Comparison of ENCODE assay signal across 1 cellular context in genomic region chr12:111773801-111774551, GRCh38.
TF ChIP-seq lines count a peak whose summit lies in the region.

No MANE protein-coding gene starts in this region.

TF ChIP-seq in HepG2, 621 proteins besides CTCF, POLR2A, EP300 and RAD21 (continued from another document and continues in another):
- TF ChIP-seq, protein P1, sequence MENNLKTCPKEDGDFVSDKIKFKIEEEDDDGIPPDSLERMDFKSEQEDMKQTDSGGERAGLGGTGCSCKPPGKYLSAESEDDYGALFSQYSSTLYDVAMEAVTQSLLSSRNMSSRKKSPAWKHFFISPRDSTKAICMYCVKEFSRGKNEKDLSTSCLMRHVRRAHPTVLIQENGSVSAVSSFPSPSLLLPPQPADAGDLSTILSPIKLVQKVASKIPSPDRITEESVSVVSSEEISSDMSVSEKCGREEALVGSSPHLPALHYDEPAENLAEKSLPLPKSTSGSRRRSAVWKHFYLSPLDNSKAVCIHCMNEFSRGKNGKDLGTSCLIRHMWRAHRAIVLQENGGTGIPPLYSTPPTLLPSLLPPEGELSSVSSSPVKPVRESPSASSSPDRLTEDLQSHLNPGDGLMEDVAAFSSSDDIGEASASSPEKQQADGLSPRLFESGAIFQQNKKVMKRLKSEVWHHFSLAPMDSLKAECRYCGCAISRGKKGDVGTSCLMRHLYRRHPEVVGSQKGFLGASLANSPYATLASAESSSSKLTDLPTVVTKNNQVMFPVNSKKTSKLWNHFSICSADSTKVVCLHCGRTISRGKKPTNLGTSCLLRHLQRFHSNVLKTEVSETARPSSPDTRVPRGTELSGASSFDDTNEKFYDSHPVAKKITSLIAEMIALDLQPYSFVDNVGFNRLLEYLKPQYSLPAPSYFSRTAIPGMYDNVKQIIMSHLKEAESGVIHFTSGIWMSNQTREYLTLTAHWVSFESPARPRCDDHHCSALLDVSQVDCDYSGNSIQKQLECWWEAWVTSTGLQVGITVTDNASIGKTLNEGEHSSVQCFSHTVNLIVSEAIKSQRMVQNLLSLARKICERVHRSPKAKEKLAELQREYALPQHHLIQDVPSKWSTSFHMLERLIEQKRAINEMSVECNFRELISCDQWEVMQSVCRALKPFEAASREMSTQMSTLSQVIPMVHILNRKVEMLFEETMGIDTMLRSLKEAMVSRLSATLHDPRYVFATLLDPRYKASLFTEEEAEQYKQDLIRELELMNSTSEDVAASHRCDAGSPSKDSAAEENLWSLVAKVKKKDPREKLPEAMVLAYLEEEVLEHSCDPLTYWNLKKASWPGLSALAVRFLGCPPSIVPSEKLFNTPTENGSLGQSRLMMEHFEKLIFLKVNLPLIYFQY (CRISPR knock-in tag; IDR thresholded peaks at IDR 0.05; ENCODE audit: borderline replicate concordance): no peak
- TF ChIP-seq ZNF282 (IDR thresholded peaks at IDR 0.05; ENCODE audit: partially characterized antibody): no peak
- TF ChIP-seq REL (CRISPR knock-in tag; conservative IDR thresholded peaks at IDR 0.05): no peak
- no peak for TF ChIP-seq ZNF768 (CRISPR knock-in tag; IDR thresholded peaks at IDR 0.05)
- no peak for TF ChIP-seq KAT7 (CRISPR knock-in tag; IDR thresholded peaks at IDR 0.05; ENCODE audit: borderline replicate concordance)
- TF ChIP-seq ZNF329 (CRISPR knock-in tag; IDR thresholded peaks at IDR 0.05; ENCODE audit: low read depth): no peak
- TF ChIP-seq ZNF841 (CRISPR knock-in tag; IDR thresholded peaks at IDR 0.05; ENCODE audit: borderline replicate concordance): no peak
- no peak for TF ChIP-seq ZBTB42 (CRISPR knock-in tag; IDR thresholded peaks at IDR 0.05)
- no peak for TF ChIP-seq SYNCRIP (IDR thresholded peaks at IDR 0.05; ENCODE audit: insufficient read depth, low read depth, low read length)
- TF ChIP-seq KDM5B (CRISPR knock-in tag; IDR thresholded peaks at IDR 0.05; ENCODE audit: borderline replicate concordance): no peak
- 0 out of 2 replicates have a peak, but pooled peaks have one; percentile 44 for TF ChIP-seq KMT2A (CRISPR knock-in tag; IDR thresholded peaks at IDR 0.05)
- no peak for TF ChIP-seq JDP2 (CRISPR knock-in tag; IDR thresholded peaks at IDR 0.05; ENCODE audit: borderline replicate concordance)
- TF ChIP-seq ARNTL (CRISPR knock-in tag; IDR thresholded peaks at IDR 0.05): no peak
- TF ChIP-seq RFXANK (CRISPR knock-in tag; IDR thresholded peaks at IDR 0.05): no peak
- no peak for TF ChIP-seq ZNF407 (CRISPR knock-in tag; IDR thresholded peaks at IDR 0.05; ENCODE audit: not compliant biosample characterization)
- TF ChIP-seq ZNF30 (CRISPR knock-in tag; IDR thresholded peaks at IDR 0.05): no peak
- TF ChIP-seq ZBTB46 (CRISPR knock-in tag; IDR thresholded peaks at IDR 0.05; ENCODE audit: borderline replicate concordance): 0 out of 2 replicates have a peak, but pooled peaks have one; percentile 34
- no peak for TF ChIP-seq NR2F6 (IDR thresholded peaks at IDR 0.05)
- TF ChIP-seq NR2F6 (CRISPR knock-in tag; IDR thresholded peaks at IDR 0.05): peak; percentile 6; the same call in 1 of the 2 replicates
- no peak for TF ChIP-seq PAF1 (CRISPR knock-in tag; IDR thresholded peaks at IDR 0.05)
- TF ChIP-seq, protein P2, sequence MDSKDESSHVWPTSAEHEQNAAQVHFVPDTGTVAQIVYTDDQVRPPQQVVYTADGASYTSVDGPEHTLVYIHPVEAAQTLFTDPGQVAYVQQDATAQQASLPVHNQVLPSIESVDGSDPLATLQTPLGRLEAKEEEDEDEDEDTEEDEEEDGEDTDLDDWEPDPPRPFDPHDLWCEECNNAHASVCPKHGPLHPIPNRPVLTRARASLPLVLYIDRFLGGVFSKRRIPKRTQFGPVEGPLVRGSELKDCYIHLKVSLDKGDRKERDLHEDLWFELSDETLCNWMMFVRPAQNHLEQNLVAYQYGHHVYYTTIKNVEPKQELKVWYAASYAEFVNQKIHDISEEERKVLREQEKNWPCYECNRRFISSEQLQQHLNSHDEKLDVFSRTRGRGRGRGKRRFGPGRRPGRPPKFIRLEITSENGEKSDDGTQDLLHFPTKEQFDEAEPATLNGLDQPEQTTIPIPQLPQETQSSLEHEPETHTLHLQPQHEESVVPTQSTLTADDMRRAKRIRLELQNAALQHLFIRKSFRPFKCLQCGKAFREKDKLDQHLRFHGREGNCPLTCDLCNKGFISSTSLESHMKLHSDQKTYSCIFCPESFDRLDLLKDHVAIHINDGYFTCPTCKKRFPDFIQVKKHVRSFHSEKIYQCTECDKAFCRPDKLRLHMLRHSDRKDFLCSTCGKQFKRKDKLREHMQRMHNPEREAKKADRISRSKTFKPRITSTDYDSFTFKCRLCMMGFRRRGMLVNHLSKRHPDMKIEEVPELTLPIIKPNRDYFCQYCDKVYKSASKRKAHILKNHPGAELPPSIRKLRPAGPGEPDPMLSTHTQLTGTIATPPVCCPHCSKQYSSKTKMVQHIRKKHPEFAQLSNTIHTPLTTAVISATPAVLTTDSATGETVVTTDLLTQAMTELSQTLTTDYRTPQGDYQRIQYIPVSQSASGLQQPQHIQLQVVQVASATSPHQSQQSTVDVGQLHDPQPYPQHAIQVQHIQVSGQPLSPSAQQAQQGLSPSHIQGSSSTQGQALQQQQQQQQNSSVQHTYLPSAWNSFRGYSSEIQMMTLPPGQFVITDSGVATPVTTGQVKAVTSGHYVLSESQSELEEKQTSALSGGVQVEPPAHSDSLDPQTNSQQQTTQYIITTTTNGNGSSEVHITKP (CRISPR knock-in tag; IDR thresholded peaks at IDR 0.05; ENCODE audit: low read depth): peak; percentile 92
- TF ChIP-seq, protein P3, sequence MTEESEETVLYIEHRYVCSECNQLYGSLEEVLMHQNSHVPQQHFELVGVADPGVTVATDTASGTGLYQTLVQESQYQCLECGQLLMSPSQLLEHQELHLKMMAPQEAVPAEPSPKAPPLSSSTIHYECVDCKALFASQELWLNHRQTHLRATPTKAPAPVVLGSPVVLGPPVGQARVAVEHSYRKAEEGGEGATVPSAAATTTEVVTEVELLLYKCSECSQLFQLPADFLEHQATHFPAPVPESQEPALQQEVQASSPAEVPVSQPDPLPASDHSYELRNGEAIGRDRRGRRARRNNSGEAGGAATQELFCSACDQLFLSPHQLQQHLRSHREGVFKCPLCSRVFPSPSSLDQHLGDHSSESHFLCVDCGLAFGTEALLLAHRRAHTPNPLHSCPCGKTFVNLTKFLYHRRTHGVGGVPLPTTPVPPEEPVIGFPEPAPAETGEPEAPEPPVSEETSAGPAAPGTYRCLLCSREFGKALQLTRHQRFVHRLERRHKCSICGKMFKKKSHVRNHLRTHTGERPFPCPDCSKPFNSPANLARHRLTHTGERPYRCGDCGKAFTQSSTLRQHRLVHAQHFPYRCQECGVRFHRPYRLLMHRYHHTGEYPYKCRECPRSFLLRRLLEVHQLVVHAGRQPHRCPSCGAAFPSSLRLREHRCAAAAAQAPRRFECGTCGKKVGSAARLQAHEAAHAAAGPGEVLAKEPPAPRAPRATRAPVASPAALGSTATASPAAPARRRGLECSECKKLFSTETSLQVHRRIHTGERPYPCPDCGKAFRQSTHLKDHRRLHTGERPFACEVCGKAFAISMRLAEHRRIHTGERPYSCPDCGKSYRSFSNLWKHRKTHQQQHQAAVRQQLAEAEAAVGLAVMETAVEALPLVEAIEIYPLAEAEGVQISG (CRISPR knock-in tag; IDR thresholded peaks at IDR 0.05): peak; percentile 31; the same call in 1 of the 2 replicates
- TF ChIP-seq, protein P4, sequence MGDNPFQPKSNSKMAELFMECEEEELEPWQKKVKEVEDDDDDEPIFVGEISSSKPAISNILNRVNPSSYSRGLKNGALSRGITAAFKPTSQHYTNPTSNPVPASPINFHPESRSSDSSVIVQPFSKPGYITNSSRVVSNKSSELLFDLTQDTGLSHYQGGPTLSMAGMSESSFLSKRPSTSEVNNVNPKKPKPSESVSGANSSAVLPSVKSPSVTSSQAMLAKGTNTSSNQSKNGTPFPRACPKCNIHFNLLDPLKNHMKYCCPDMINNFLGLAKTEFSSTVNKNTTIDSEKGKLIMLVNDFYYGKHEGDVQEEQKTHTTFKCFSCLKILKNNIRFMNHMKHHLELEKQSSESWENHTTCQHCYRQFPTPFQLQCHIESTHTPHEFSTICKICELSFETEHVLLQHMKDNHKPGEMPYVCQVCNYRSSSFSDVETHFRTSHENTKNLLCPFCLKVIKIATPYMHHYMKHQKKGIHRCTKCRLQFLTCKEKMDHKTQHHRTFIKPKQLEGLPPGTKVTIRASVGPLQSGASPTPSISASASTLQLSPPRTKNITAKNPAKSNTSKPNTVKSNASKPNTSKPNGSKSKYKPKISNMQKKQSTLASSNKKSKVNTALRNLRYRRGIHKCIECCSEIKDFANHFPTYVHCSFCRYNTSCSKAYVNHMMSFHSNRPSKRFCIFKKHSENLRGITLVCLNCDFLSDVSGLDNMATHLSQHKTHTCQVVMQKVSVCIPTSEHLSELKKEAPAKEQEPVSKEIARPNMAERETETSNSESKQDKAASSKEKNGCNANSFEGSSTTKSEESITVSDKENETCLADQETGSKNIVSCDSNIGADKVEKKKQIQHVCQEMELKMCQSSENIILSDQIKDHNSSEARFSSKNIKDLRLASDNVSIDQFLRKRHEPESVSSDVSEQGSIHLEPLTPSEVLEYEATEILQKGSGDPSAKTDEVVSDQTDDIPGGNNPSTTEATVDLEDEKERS (CRISPR knock-in tag; IDR thresholded peaks at IDR 0.05): no peak
- no peak for TF ChIP-seq SALL2 (CRISPR knock-in tag; IDR thresholded peaks at IDR 0.05)
- TF ChIP-seq, protein P5, sequence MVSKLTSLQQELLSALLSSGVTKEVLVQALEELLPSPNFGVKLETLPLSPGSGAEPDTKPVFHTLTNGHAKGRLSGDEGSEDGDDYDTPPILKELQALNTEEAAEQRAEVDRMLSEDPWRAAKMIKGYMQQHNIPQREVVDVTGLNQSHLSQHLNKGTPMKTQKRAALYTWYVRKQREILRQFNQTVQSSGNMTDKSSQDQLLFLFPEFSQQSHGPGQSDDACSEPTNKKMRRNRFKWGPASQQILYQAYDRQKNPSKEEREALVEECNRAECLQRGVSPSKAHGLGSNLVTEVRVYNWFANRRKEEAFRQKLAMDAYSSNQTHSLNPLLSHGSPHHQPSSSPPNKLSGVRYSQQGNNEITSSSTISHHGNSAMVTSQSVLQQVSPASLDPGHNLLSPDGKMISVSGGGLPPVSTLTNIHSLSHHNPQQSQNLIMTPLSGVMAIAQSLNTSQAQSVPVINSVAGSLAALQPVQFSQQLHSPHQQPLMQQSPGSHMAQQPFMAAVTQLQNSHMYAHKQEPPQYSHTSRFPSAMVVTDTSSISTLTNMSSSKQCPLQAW (CRISPR knock-in tag; IDR thresholded peaks at IDR 0.05): no peak
